In genomic region chr15:22418212-22418611, GRCh38 we compare ENCODE assay signal across 13 cellular contexts. TPM values are rescaled to one million over a fixed set of nuclear protein-coding genes. Genes with fewer than 3 reads are reported as not detected.
"Had no signal": no experiment of that assay in that cellular context is flagged by ENCODE, and none has a peak within 500 bp of the region (broad histone marks: within the 10 kb centered on the region; RNA-seq: fewer than 3 reads in every experiment).

No MANE protein-coding gene starts in this region.

RNA-seq across cellular contexts. Expression of gene GOLGA6L22, which starts 40.5 kb away (rescaled TPM):
- total RNA-seq: activated B cell treated with CpG ODN at 0.5 μM for 24 hours; activated CD8-positive, alpha-beta T cell treated with anti-CD3 and anti-CD28 coated beads for 36 hours; activated T-cell treated with anti-CD3 and anti-CD28 coated beads, Interleukin-2, amount 50 U/mL, for 4 hours; activated T-helper 17 cell treated with anti-CD3 and anti-CD28 coated beads, Interleukin-2, amount 50 U/mL, for 72 hours; body of pancreas; chondrocyte; dermis blood vessel endothelial cell; esophagus squamous epithelium; fibroblast of lung; fibroblast of villous mesenchyme; glomerular endothelial cell; T-helper 17 cell had no signal
- polyA plus RNA-seq: adipose tissue, fibroblast of lung had no signal
